In the genomic region with DNA sequence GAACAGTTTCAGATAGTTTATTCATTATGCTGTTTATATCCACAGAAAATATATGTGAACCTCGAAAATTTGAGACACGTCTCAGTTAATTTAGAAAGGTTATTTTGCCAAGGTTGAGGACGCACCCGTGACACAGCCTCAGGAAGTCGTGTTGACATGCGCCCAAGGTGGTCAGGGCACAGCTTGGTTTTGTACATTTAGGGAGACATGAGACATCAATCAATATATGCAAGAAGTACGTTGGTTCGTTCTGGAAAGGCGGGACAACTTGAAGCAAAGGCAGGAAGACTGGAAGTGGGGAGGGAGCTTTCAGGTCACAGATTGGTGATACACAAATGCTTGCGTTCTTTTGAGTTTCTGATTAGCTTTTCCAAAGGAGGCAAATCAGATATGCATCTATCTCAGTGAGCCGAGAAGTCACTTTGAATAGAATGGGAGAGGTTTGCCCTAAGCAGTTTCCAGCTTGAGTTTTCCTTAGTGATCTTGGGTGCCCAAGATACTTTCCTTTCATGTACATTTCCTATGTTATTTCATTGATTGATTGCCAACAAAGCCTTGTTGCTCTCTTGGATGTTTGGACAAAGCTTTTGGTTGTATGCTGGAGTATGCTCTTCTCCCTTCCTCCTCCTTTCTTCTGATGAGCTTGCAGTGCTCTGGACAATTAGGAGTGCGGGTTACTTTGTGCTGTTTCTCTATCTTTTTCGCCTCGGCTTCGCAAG, we compare ENCODE assay signal across 12 cellular contexts. TPM values are rescaled to one million over a fixed set of nuclear protein-coding genes. Genes with fewer than 3 reads are reported as not detected.
DNase-seq lines count a peak whose midpoint lies in the region; ATAC-seq, FAIRE-seq and TF ChIP-seq lines count a peak whose summit lies in the region.
"Had no signal": no experiment of that assay in that cellular context is flagged by ENCODE, and none has a peak within 500 bp of the region (broad histone marks: within the 10 kb centered on the region; RNA-seq: fewer than 3 reads in every experiment).

No MANE protein-coding gene starts in this region.

- CTCF ChIA-PET in A549 (lab: Yijun Ruan, JAX), result interaction anchor here (2.0 kb wide), 1 partner anchor 72 kb away, joined by 9 read pairs; no protein-coding TSS in a partner anchor
- CTCF ChIA-PET in HEK293 (lab: Yijun Ruan, JAX), result interaction anchor here (1.0 to 2.0 kb wide), 2 partner anchors 25 to 73 kb away, joined by 4 to 5 read pairs; no protein-coding TSS in a partner anchor

- H3K27me3 Mint-ChIP-seq in activated T-helper 17 cell treated with anti-CD3 and anti-CD28 coated beads, Interleukin-2, amount 50 U/mL, for 72 hours, result no peaks in the 10 kb centered on the region
- peaks cover 9 to 17% (median 11%) of the 10 kb centered on the region in 3 donors for H3K27me3 Mint-ChIP-seq in immature natural killer cell (ENCODE audit: low read depth in 3 of 3)

- H3K36me3 ChIP-seq in HEK293 (ENCODE audit: control insufficient read depth in 2 of 2, insufficient read depth in 1 of 2, low read length in 2 of 2) (peaks cover 25 to 27% of the 10 kb centered on the region in 2 experiments), kidney epithelial cell (ENCODE audit: control insufficient read depth, insufficient read depth, low read length) (no peaks in the 10 kb centered on the region)

- H3K4me1 Mint-ChIP-seq in activated T-helper 17 cell treated with anti-CD3 and anti-CD28 coated beads, Interleukin-2, amount 50 U/mL, for 72 hours, result peaks cover 29% of the 10 kb centered on the region
- H3K4me1 Mint-ChIP-seq in immature natural killer cell, result peaks cover 25 to 40% of the 10 kb centered on the region in 2 donors

- TF ChIP-seq POLR2A in A549 (IDR thresholded peaks at IDR 0.05; ENCODE audit: low read length) (no peak), H54 (IDR thresholded peaks at IDR 0.05; ENCODE audit: low read depth, low read length) (no peak)

- H3K4me1 ChIP-seq in A549 (peaks cover 36% of the 10 kb centered on the region), HEK293 (ENCODE audit: control insufficient read depth, insufficient read depth, low read length) (peaks cover 12% of the 10 kb centered on the region)

- FAIRE-seq in A549 (lab: Jason Lieb, UNC) (no peak), H54 (lab: Jason Lieb, UNC) (no peak)
- FAIRE-seq: GM18507 had no signal

- H3K4me3 ChIP-seq in A549, result no peak overlapping the region
- H3K4me3 ChIP-seq in HEK293 (ENCODE audit: low read depth, low read length), result peak overlapping the region; percentile 13
- peak overlapping the region; percentile 36 for H3K4me3 ChIP-seq in kidney epithelial cell (ENCODE audit: low read depth, low read length)

- no peak for TF ChIP-seq CTCF in A549 (IDR thresholded peaks at IDR 0.05)
- no peak for TF ChIP-seq CTCF in HEK293 (tag by site-specific recombination; IDR thresholded peaks at IDR 0.05)
- TF ChIP-seq CTCF in kidney epithelial cell (IDR thresholded peaks at IDR 0.05; ENCODE audit: insufficient read depth, low read length, poor library complexity, severe bottlenecking), result no peak

- H3K27ac Mint-ChIP-seq in activated T-helper 17 cell treated with anti-CD3 and anti-CD28 coated beads, Interleukin-2, amount 50 U/mL, for 72 hours, result no peak overlapping the region
- peak overlapping the region in 1 of 6 donors; percentile 5 for H3K27ac Mint-ChIP-seq in immature natural killer cell

- peaks cover 88% of the 10 kb centered on the region for H3K36me3 Mint-ChIP-seq in activated T-helper 17 cell treated with anti-CD3 and anti-CD28 coated beads, Interleukin-2, amount 50 U/mL, for 72 hours (ENCODE audit: low read depth)
- H3K36me3 Mint-ChIP-seq in immature natural killer cell, result peaks cover 4 to 19% (median 8%) of the 10 kb centered on the region in 3 donors

- TF ChIP-seq EP300 in A549 (IDR thresholded peaks at IDR 0.05), result no peak

- peak overlapping the region; percentile 74 for H3K4me2 ChIP-seq in A549

- H3K27ac ChIP-seq in A549 (no peak overlapping the region), HEK293 (ENCODE audit: extremely low read depth, low read depth, low read length) (peak overlapping the region; percentile 52)
- H3K27ac ChIP-seq: neutrophil had no signal

- H3K27me3 ChIP-seq in kidney epithelial cell (ENCODE audit: control insufficient read depth, insufficient read depth, low read length), result no peaks in the 10 kb centered on the region
- H3K27me3 ChIP-seq: neutrophil had no signal

- no peaks in the 10 kb centered on the region for H3K9me3 Mint-ChIP-seq in activated T-helper 17 cell treated with anti-CD3 and anti-CD28 coated beads, Interleukin-2, amount 50 U/mL, for 72 hours
- no peaks in the 10 kb centered on the region for H3K9me3 Mint-ChIP-seq in immature natural killer cell

- DNase-seq in A549 (ENCODE audit: low read depth in 1 of 2, low spot score in 1 of 2) (no peak), kidney epithelial cell (ENCODE audit: low read depth) (no peak), H54 (ENCODE audit: insufficient read length, low spot score) (no peak), pons (ENCODE audit: low spot score) (no peak), SK-N-DZ (ENCODE audit: low spot score) (no peak), immature natural killer cell (no peak)
- DNase-seq: GOT3, NCI-H510A treated with DMSO at 0.1 percent for 48 hours had no signal

- no peak for TF ChIP-seq RAD21 in A549 (conservative IDR thresholded peaks at IDR 0.05 in 1 of 2, IDR thresholded peaks at IDR 0.05 in 1 of 2)

- H3K9me3 ChIP-seq in A549, result no peaks in the 10 kb centered on the region
- H3K9me3 ChIP-seq in HEK293 (ENCODE audit: control insufficient read depth, insufficient read depth, low read depth, low read length), result no peaks in the 10 kb centered on the region
- H3K9me3 ChIP-seq: neutrophil had no signal

- 91% methylated on average over 15 of the region's 15 CpGs for WGBS in A549 (ENCODE audit: missing lambda C conversion rate)

- H3K4me3 Mint-ChIP-seq in activated T-helper 17 cell treated with anti-CD3 and anti-CD28 coated beads, Interleukin-2, amount 50 U/mL, for 72 hours, result peak overlapping the region; percentile 91
- H3K4me3 Mint-ChIP-seq in immature natural killer cell, result no peak overlapping the region

- no peak for ATAC-seq in A549
- ATAC-seq in activated T-helper 17 cell treated with anti-CD3 and anti-CD28 coated beads, Interleukin-2, amount 50 U/mL, for 72 hours (replicated peaks), result no peak

- POLR2A ChIA-PET in A549 (lab: Yijun Ruan, JAX) (no interaction called here), HEK293 (lab: Yijun Ruan, JAX) (interaction anchor here (0.5 to 5.2 kb wide), 2 partner anchors 14 to 19 kb away, joined by 3 to 56 read pairs; no protein-coding TSS in a partner anchor)

TF ChIP-seq in A549, 52 proteins besides CTCF, POLR2A, EP300 and RAD21 (continues in another document):
- TF ChIP-seq, protein P1, sequence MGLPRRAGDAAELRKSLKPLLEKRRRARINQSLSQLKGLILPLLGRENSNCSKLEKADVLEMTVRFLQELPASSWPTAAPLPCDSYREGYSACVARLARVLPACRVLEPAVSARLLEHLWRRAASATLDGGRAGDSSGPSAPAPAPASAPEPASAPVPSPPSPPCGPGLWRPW (IDR thresholded peaks at IDR 0.05), result no peak
- TF ChIP-seq EHF (CRISPR knock-in tag; IDR thresholded peaks at IDR 0.05), result no peak
- TF ChIP-seq HOXA7 (CRISPR knock-in tag; IDR thresholded peaks at IDR 0.05), result no peak
- no peak for TF ChIP-seq SMC3 (IDR thresholded peaks at IDR 0.05)
- TF ChIP-seq CHD4 (IDR thresholded peaks at IDR 0.05; ENCODE audit: borderline replicate concordance), result no peak
- TF ChIP-seq NR3C1 (IDR thresholded peaks at IDR 0.05), result no peak
- TF ChIP-seq RCOR1 (IDR thresholded peaks at IDR 0.05; ENCODE audit: low read depth, low read length), result no peak
- no peak for TF ChIP-seq FOSB (CRISPR knock-in tag; IDR thresholded peaks at IDR 0.05)
- TF ChIP-seq NPAS2 (CRISPR knock-in tag; IDR thresholded peaks at IDR 0.05; ENCODE audit: borderline replicate concordance), result no peak
- no peak for TF ChIP-seq TFCP2L1 (CRISPR knock-in tag; IDR thresholded peaks at IDR 0.05)

TF ChIP-seq in HEK293, 187 proteins besides CTCF, POLR2A, EP300 and RAD21 (continues in another document):
- TF ChIP-seq ZNF239 (tag by site-specific recombination; IDR thresholded peaks at IDR 0.05) (no peak), ZBTB1 (tag by site-specific recombination; IDR thresholded peaks at IDR 0.05) (no peak), GLIS2 (tag by site-specific recombination; IDR thresholded peaks at IDR 0.05) (no peak), OVOL3 (tag by site-specific recombination; IDR thresholded peaks at IDR 0.05) (no peak), GLI2 (tag by site-specific recombination; IDR thresholded peaks at IDR 0.05; ENCODE audit: borderline replicate concordance, low read depth) (no peak)

RNA-seq across cellular contexts. Expression of a gene that starts 3.2 kb away (rescaled TPM):
- polyA plus RNA-seq in A549 (2011; rRNA removed) (15.2 and 30.5 TPM in 2 replicates), A549 (2017; fragmentation: RNase III; extraction: RNeasy Plus Mini Kit Qiagen cat#74134 plus additional on column Dnase treatment) (22.3 to 24.5 TPM (median 22.8 TPM) in 3 replicates), immature natural killer cell (1 to 10 TPM; 2.0 to 4.0 (median 3.4) TPM)
- polyA plus RNA-seq in A549 (2012; cell fraction: cytosol; rRNA removed), result 4.7 and 5.9 TPM in 2 replicates
- 2.6 and 5.7 TPM in 2 replicates for polyA plus RNA-seq in A549 (2012; cell fraction: nucleus; rRNA removed)
- polyA minus RNA-seq in A549 (2011; rRNA and poly(A)+ RNA removed), result 2.7 and 3.6 TPM in 2 replicates
- total RNA-seq in activated T-helper 17 cell treated with anti-CD3 and anti-CD28 coated beads, Interleukin-2, amount 50 U/mL, for 72 hours, result 10 to 100 TPM; 11.5 to 13.6 TPM
- 10.6 and 16.1 TPM in 2 replicates for total RNA-seq in kidney epithelial cell
- polyA plus RNA-seq in SK-N-DZ (2014; cell fraction: cytosol; rRNA removed), result 12.5 and 14.3 TPM in 2 replicates
- polyA plus RNA-seq in SK-N-DZ (2014; cell fraction: nucleus; rRNA removed), result 6.2 and 9.1 TPM in 2 replicates

RNA-seq across cellular contexts. Expression of a gene that starts 47.1 kb away (rescaled TPM):
- polyA plus RNA-seq in A549 (2011; rRNA removed) (0.11 and 0.17 TPM in 2 replicates), A549 (2017; fragmentation: RNase III; extraction: RNeasy Plus Mini Kit Qiagen cat#74134 plus additional on column Dnase treatment) (0.07 to 0.26 TPM (median 0.20 TPM) in 3 replicates), immature natural killer cell (not detected)
- 0.03 and 0.04 TPM in 2 replicates for polyA plus RNA-seq in A549 (2012; cell fraction: cytosol; rRNA removed)
- polyA plus RNA-seq in A549 (2012; cell fraction: nucleus; rRNA removed), result under 0.01 and 0.10 TPM in 2 replicates
- 0.88 and 1.1 TPM in 2 replicates for polyA minus RNA-seq in A549 (2011; rRNA and poly(A)+ RNA removed)
- not detected for total RNA-seq in activated T-helper 17 cell treated with anti-CD3 and anti-CD28 coated beads, Interleukin-2, amount 50 U/mL, for 72 hours
- 0.17 and 2.0 TPM in 2 replicates for total RNA-seq in kidney epithelial cell
- 0.14 and 0.16 TPM in 2 replicates for polyA plus RNA-seq in SK-N-DZ (2014; cell fraction: cytosol; rRNA removed)
- polyA plus RNA-seq in SK-N-DZ (2014; cell fraction: nucleus; rRNA removed), result 0.07 and 0.25 TPM in 2 replicates
